Comparison of ENCODE assay signal across 12 cellular contexts in the genomic region with DNA sequence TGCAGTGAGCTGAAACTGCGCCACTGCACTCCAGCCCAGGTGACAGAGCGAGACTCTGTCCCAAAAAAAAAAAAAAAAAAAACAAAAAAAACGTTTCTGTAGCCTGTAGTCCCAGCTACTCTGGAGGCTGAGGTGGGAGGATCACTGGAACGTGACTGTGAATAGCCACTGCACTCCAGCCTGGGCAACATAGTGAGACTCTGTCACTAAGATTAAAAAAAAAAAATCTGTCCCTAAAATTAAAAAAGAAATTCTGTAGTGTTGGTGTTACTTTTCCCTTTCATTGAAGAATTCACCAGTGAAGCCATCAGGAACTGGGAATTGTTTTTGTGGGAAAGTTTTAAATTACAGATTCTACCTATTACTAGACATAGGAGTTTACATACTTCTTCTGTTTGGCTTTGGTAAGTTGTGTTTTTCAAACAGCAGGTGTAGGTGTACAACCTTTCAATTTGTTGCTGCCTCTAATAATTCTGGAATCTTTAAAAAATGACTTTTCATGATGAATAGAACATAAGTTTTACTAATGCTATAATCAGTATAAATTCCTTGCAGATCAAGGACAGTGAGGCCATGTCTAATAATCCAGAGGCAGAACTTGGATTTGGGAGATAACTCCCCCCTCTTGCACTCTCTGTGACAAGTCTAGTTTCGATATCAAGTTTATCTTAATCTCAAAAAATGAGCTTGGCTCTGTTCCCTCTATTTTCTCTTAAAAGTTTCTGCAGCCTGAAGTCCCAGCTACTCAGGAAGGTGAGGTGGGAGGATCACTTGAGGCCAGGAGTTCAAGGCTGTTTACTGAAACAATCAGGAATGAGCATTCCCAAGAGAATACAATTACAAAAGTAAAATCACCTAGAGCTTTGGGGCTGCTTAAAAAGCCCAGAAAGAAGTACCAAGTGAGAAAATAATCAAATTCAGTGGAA. TPM values are rescaled to one million over a fixed set of nuclear protein-coding genes. Genes with fewer than 3 reads are reported as not detected.
DNase-seq lines count a peak whose midpoint lies in the region; ATAC-seq, FAIRE-seq and TF ChIP-seq lines count a peak whose summit lies in the region.
"Not testable (repeated sequence)": the region's sequence is repeated elsewhere in the genome, so short reads cannot be mapped to it uniquely, and the experiment has no call there.
"Had no signal": no experiment of that assay in that cellular context is flagged by ENCODE, and none has a peak within 500 bp of the region (broad histone marks: within the 10 kb centered on the region; RNA-seq: fewer than 3 reads in every experiment).

No MANE protein-coding gene starts in this region.

- not testable (repeated sequence) for H3K9me3 Mint-ChIP-seq in endothelial cell (ENCODE audit: unreplicated experiment); stimulated activated memory B cell treated with anti-CD40 and anti-IgM and Interleukin-4, amounts not matched to agents 10 μg/mL and 1 μg/mL and 100 μg/mL, for 72 hours

- ATAC-seq in esophagus mucosa (peak; percentile 41), Right ventricle myocardium superior (ENCODE audit: poor library complexity) (peak; percentile 12), left lung (peak; percentile 39), pancreas (peak in 3 of 4 donors; percentile 22 to 55 (median 35)), upper lobe of right lung (peak; percentile 31)
- peak; percentile 20 for ATAC-seq in stimulated activated memory B cell treated with anti-CD40 and anti-IgM and Interleukin-4, amounts not matched to agents 10 μg/mL and 1 μg/mL and 100 μg/mL, for 72 hours

- not testable (repeated sequence) for H3K27ac ChIP-seq in left lung, pancreas, upper lobe of right lung

- H3K9me3 ChIP-seq in left lung, pancreas, upper lobe of right lung: not testable (repeated sequence)

- not testable (repeated sequence) for H3K27ac Mint-ChIP-seq in endothelial cell (ENCODE audit: unreplicated experiment); stimulated activated memory B cell treated with anti-CD40 and anti-IgM and Interleukin-4, amounts not matched to agents 10 μg/mL and 1 μg/mL and 100 μg/mL, for 72 hours

- peak; percentile 54 for DNase-seq in OCI-M1 (lab: John Stamatoyannopoulos, UW)
- DNase-seq in endothelial cell (ENCODE audit: low spot score); Right ventricle myocardium superior; left lung; pancreas; upper lobe of right lung: not testable (repeated sequence)

- H3K36me3 ChIP-seq in left lung, pancreas, upper lobe of right lung: not testable (repeated sequence)

- TF ChIP-seq CTCF in endothelial cell (IDR thresholded peaks at IDR 0.05; ENCODE audit: unreplicated experiment); left lung (IDR thresholded peaks at IDR 0.05); pancreas (IDR thresholded peaks at IDR 0.05); upper lobe of right lung (IDR thresholded peaks at IDR 0.05): not testable (repeated sequence)

- peak overlapping the region; percentile 65 for H3K4me3 Mint-ChIP-seq in endothelial cell (ENCODE audit: unreplicated experiment)
- H3K4me3 Mint-ChIP-seq in stimulated activated memory B cell treated with anti-CD40 and anti-IgM and Interleukin-4, amounts not matched to agents 10 μg/mL and 1 μg/mL and 100 μg/mL, for 72 hours = not testable (repeated sequence)

- WGBS in pancreas, 2 donors = 63 to 69% methylated on average over 5 of the region's 5 CpGs

- H3K4me3 ChIP-seq in left lung, pancreas, upper lobe of right lung: not testable (repeated sequence)

- H3K36me3 Mint-ChIP-seq in endothelial cell (ENCODE audit: low read depth, unreplicated experiment) = peaks cover 11% of the 10 kb centered on the region
- not testable (repeated sequence) for H3K36me3 Mint-ChIP-seq in stimulated activated memory B cell treated with anti-CD40 and anti-IgM and Interleukin-4, amounts not matched to agents 10 μg/mL and 1 μg/mL and 100 μg/mL, for 72 hours

- not testable (repeated sequence) for H3K4me1 ChIP-seq in left lung, pancreas, upper lobe of right lung

- H3K4me1 Mint-ChIP-seq in endothelial cell (ENCODE audit: unreplicated experiment); stimulated activated memory B cell treated with anti-CD40 and anti-IgM and Interleukin-4, amounts not matched to agents 10 μg/mL and 1 μg/mL and 100 μg/mL, for 72 hours: not testable (repeated sequence)

- FAIRE-seq in pancreas (lab: Jason Lieb, UNC) = not testable (repeated sequence)

- not testable (repeated sequence) for H3K27me3 ChIP-seq in left lung, pancreas, upper lobe of right lung

- intact Hi-C loops in Right ventricle myocardium superior (cut with DNase I); left lung (cut with DNase I); pancreas (cut with DNase I); upper lobe of right lung (cut with DNase I): not testable (repeated sequence)

- H3K27me3 Mint-ChIP-seq in endothelial cell (ENCODE audit: unreplicated experiment) = not testable (repeated sequence)
- H3K27me3 Mint-ChIP-seq in stimulated activated memory B cell treated with anti-CD40 and anti-IgM and Interleukin-4, amounts not matched to agents 10 μg/mL and 1 μg/mL and 100 μg/mL, for 72 hours = peaks cover 17% of the 10 kb centered on the region

RNA-seq across cellular contexts. Expression of gene FANK1, which starts 9.0 kb away (rescaled TPM):
- total RNA-seq in endothelial cell (ENCODE audit: unreplicated experiment) (9.4 TPM), esophagus mucosa (3.2 TPM), Right ventricle myocardium superior (0.51 TPM), left lung (1 to 10 TPM; 4.3 to 4.4 TPM), pancreas (1 to 10 TPM; 1.6 to 4.3 (median 2.3) TPM), upper lobe of right lung (2.6 TPM)
- 10 to 100 TPM in 1 of 2 donors, 1 to 10 TPM in 1; 5.7 to 13.2 TPM for polyA plus RNA-seq in pancreas
- total RNA-seq: GM12878, H1 had no signal
- polyA plus RNA-seq: CD14-positive monocyte; CD8-positive, alpha-beta memory T cell had no signal

RNA-seq across cellular contexts. Expression of gene DHX32, which starts 24.2 kb away (rescaled TPM):
- total RNA-seq in endothelial cell (ENCODE audit: unreplicated experiment) (54.0 TPM), esophagus mucosa (33.6 TPM), Right ventricle myocardium superior (45.2 TPM), left lung (10 to 100 TPM; 31.0 to 32.0 TPM), pancreas (10 to 100 TPM; 17.2 to 33.1 (median 24.9) TPM), upper lobe of right lung (35.1 TPM)
- 10 to 100 TPM; 16.9 to 18.6 TPM for polyA plus RNA-seq in pancreas
